13 cellular contexts compared by ENCODE assay signal in genomic region chr9:126376311-126376902, GRCh38. TPM values are rescaled to one million over a fixed set of nuclear protein-coding genes. Genes with fewer than 3 reads are reported as not detected.
DNase-seq lines count a peak whose midpoint lies in the region; ATAC-seq and TF ChIP-seq lines count a peak whose summit lies in the region.
"Had no signal": no experiment of that assay in that cellular context is flagged by ENCODE, and none has a peak within 500 bp of the region (broad histone marks: within the 10 kb centered on the region; RNA-seq: fewer than 3 reads in every experiment).

No MANE protein-coding gene starts in this region.

- H3K36me3 Mint-ChIP-seq in nephron progenitor cell (ENCODE audit: low read depth) (no peaks in the 10 kb centered on the region), immature natural killer cell (peaks cover 0 to 3% (median 0%) of the 10 kb centered on the region in 3 donors)

- H3K79me2 ChIP-seq in ACC112 (ENCODE audit: control insufficient read depth, insufficient read depth, low read length, unreplicated experiment) = no peaks in the 10 kb centered on the region

- no peak overlapping the region for H3K4me3 ChIP-seq in ACC112 (ENCODE audit: low read depth, low read length)
- H3K4me3 ChIP-seq: body of pancreas, GM12878, thoracic aorta had no signal

- H3K27me3 ChIP-seq in ACC112 (ENCODE audit: insufficient read depth, low read length) = no peaks in the 10 kb centered on the region
- H3K27me3 ChIP-seq: body of pancreas, heart right ventricle had no signal

- H3K27ac Mint-ChIP-seq in nephron progenitor cell (peak overlapping the region; percentile 87), immature natural killer cell (no peak overlapping the region)

- ATAC-seq in HG02852 (IDR thresholded peaks at IDR 0.05; ENCODE audit: unreplicated experiment) = no peak
- no peak for ATAC-seq in HG02798 (IDR thresholded peaks at IDR 0.05; ENCODE audit: poor library complexity, unreplicated experiment)
- ATAC-seq: body of pancreas, GM12878 had no signal

- peaks cover 2% of the 10 kb centered on the region for H3K27me3 Mint-ChIP-seq in nephron progenitor cell (ENCODE audit: low read depth, poor library complexity)
- H3K27me3 Mint-ChIP-seq in immature natural killer cell (ENCODE audit: low read depth in 3 of 3) = peaks cover 1 to 4% (median 2%) of the 10 kb centered on the region in 3 donors

- TF ChIP-seq CTCF in nephron progenitor cell (IDR thresholded peaks at IDR 0.05) = no peak

- H3K36me3 ChIP-seq in ACC112 (ENCODE audit: insufficient read depth, low read length) = no peaks in the 10 kb centered on the region
- H3K36me3 ChIP-seq: thoracic aorta had no signal

- peak overlapping the region; percentile 64 for H2AFZ ChIP-seq in ACC112 (ENCODE audit: low read length, unreplicated experiment)

- H3K9me3 Mint-ChIP-seq in nephron progenitor cell (no peaks in the 10 kb centered on the region), immature natural killer cell (no peaks in the 10 kb centered on the region)

- H3K27ac ChIP-seq in ACC112 (ENCODE audit: low read depth, low read length) = no peak overlapping the region
- H3K27ac ChIP-seq: body of pancreas, thoracic aorta had no signal

- DNase-seq in NCI-H146 treated with DMSO at 0.1 percent for 48 hours (lab: John Stamatoyannopoulos, UW; ENCODE audit: unreplicated experiment) (peak; percentile 1), ecto neural progenitor cell (ENCODE audit: low spot score) (peak; percentile 72), nephron progenitor cell (no peak), immature natural killer cell (no peak), GM19240 (ENCODE audit: insufficient read length, low spot score) (no peak)
- DNase-seq: activated CD4-positive, alpha-beta T cell treated with anti-CD3 and anti-CD28 coated beads for 1 hour; body of pancreas; heart right ventricle had no signal

- peaks cover 6% of the 10 kb centered on the region for H3K4me1 ChIP-seq in ACC112 (ENCODE audit: control insufficient read depth, insufficient read depth, low read length, unreplicated experiment)

- H3K4me3 Mint-ChIP-seq in nephron progenitor cell (peak overlapping the region; percentile 54), immature natural killer cell (no peak overlapping the region)

- H3K4me1 Mint-ChIP-seq in nephron progenitor cell = peaks cover 88% of the 10 kb centered on the region
- peaks cover 0 to 5% of the 10 kb centered on the region in 2 donors for H3K4me1 Mint-ChIP-seq in immature natural killer cell

RNA-seq across cellular contexts. Expression of gene MVB12B, which starts 49.8 kb away (rescaled TPM):
- polyA plus RNA-seq in immature natural killer cell = 1 to 10 TPM in 1 of 3 donors, under 1 TPM in 1, not detected in 1; 0.54 to 1.2 TPM
- polyA plus RNA-seq: GM12878 had no signal

Comparison
In these comparisons a context has a peak if more than half of its experiments do, and no peak if none do; other contexts are left out.
1. DNase-seq: peak in NCI-H146 treated with DMSO at 0.1 percent for 48 hours (single experiment) and ecto neural progenitor cell (single experiment); none in nephron progenitor cell (single experiment), immature natural killer cell (0 of 3) and GM19240 (single experiment).